Comparison of ENCODE assay signal across 1 cellular context in genomic region chr9:137188490-137189296, GRCh38.
TF ChIP-seq lines count a peak whose summit lies in the region.

Gene ANAPC2 (minus strand): TSS chr9:137188560. CDS start chr9:137188532, 28 bp downstream.
Gene SSNA1 (plus strand): TSS chr9:137188676. CDS start chr9:137188727, 51 bp downstream.

TF ChIP-seq in A549, 52 proteins besides CTCF, POLR2A, EP300 and RAD21 (continued from another document):
- TF ChIP-seq HDAC2 (IDR thresholded peaks at IDR 0.05): no peak
- no peak for TF ChIP-seq SREBF2 (IDR thresholded peaks at IDR 0.05)
- no peak for TF ChIP-seq EHMT2 (IDR thresholded peaks at IDR 0.05; ENCODE audit: low read depth)
- TF ChIP-seq KDM1A (IDR thresholded peaks at IDR 0.05; ENCODE audit: low read depth): no peak
- no peak for TF ChIP-seq HOXA7 (CRISPR knock-in tag; IDR thresholded peaks at IDR 0.05)
- no peak for TF ChIP-seq CHD2 (IDR thresholded peaks at IDR 0.05; ENCODE audit: low read length, partially characterized antibody)
- peak; percentile 92 for TF ChIP-seq MAX (IDR thresholded peaks at IDR 0.05)
- no peak for TF ChIP-seq RNF2 (IDR thresholded peaks at IDR 0.05; ENCODE audit: borderline replicate concordance, low read depth)
- TF ChIP-seq NR3C1 (IDR thresholded peaks at IDR 0.05): no peak
- TF ChIP-seq HMGXB4 (CRISPR knock-in tag; IDR thresholded peaks at IDR 0.05; ENCODE audit: borderline replicate concordance): no peak
- TF ChIP-seq PBX3 (IDR thresholded peaks at IDR 0.05): no peak
- TF ChIP-seq SMC3 (IDR thresholded peaks at IDR 0.05): peak; percentile 38; the same call in 2 of the 3 replicates
- peak; percentile 26; the same call in 1 of the 2 replicates for TF ChIP-seq TFCP2L1 (CRISPR knock-in tag; IDR thresholded peaks at IDR 0.05)
- TF ChIP-seq CBX8 (IDR thresholded peaks at IDR 0.05): no peak
- no peak for TF ChIP-seq HOXB5 (CRISPR knock-in tag; IDR thresholded peaks at IDR 0.05)
- no peak for TF ChIP-seq HES2 (IDR thresholded peaks at IDR 0.05)
- TF ChIP-seq JUN (IDR thresholded peaks at IDR 0.05): peak; percentile 82 to 91
- peak; percentile 29 for TF ChIP-seq MAFK (IDR thresholded peaks at IDR 0.05; ENCODE audit: partially characterized antibody)
- TF ChIP-seq ZSCAN20 (CRISPR knock-in tag; IDR thresholded peaks at IDR 0.05): no peak
- TF ChIP-seq ZC3H11A (IDR thresholded peaks at IDR 0.05): no peak
- TF ChIP-seq FOSL2 (IDR thresholded peaks at IDR 0.05): no peak
- TF ChIP-seq FOSL2 (CRISPR knock-in tag; IDR thresholded peaks at IDR 0.05): peak; percentile 85
- no peak; the same call in 1 of the 2 replicates for TF ChIP-seq MAZ (IDR thresholded peaks at IDR 0.05; ENCODE audit: borderline replicate concordance, low read depth, low read length)
- no peak; the same call in 1 of the 2 replicates for TF ChIP-seq REST (IDR thresholded peaks at IDR 0.05)
- TF ChIP-seq RARB (CRISPR knock-in tag; IDR thresholded peaks at IDR 0.05): no peak
- no peak for TF ChIP-seq NPAS2 (CRISPR knock-in tag; IDR thresholded peaks at IDR 0.05; ENCODE audit: borderline replicate concordance)
- TF ChIP-seq POLR2AphosphoS2 (conservative IDR thresholded peaks at IDR 0.05; ENCODE audit: low read length): no peak
